In the genomic region with DNA sequence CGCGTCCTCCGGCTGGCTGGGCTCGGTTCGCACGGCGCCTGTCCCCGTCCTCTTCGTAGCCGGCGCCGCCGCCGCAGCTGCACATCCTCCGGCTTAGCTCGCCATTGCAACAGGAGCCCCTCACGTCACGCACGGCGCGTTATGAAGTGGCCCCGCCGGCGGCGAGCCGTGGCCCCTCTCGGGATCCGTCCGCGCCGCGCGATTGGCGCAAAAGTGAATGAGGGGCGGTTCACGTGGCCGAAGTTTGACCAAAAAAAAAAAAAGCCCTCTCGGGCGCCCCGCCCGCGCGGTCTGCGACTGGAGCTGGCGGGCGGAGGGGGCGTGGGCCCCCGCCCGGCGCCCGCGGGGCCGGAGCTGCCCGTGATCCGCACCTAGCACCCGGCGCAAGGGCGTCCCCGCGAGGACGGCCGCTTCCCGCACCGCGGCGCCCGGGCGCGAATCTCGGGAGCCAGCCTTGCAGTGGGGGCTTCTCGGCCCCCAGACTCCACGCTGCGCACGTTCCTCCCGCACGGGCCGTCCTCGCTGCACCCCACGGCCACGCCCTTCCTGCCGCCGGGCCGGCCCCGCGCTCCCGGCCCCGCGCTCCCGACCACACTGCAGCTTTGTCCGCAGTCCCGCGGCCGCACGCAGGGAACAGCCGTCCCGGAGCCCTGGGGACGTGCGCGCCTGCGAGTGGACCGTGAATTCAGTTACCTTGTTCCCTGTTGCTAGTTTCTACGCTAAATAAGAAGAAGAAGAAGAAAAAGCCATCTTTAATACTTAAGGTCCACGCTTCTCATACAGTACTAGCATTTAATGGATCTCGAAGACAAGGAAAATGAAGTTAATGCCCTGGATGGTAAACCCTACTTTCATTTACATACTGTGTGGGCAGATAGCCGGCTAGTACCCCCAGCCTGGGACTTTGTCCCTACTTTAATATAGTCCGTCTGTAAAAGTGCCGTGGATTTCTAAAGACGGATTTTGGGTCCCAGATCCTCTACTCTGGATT, we compare ENCODE assay signal across 1 cellular context.
TF ChIP-seq lines count a peak whose summit lies in the region.

A gene with protein sequence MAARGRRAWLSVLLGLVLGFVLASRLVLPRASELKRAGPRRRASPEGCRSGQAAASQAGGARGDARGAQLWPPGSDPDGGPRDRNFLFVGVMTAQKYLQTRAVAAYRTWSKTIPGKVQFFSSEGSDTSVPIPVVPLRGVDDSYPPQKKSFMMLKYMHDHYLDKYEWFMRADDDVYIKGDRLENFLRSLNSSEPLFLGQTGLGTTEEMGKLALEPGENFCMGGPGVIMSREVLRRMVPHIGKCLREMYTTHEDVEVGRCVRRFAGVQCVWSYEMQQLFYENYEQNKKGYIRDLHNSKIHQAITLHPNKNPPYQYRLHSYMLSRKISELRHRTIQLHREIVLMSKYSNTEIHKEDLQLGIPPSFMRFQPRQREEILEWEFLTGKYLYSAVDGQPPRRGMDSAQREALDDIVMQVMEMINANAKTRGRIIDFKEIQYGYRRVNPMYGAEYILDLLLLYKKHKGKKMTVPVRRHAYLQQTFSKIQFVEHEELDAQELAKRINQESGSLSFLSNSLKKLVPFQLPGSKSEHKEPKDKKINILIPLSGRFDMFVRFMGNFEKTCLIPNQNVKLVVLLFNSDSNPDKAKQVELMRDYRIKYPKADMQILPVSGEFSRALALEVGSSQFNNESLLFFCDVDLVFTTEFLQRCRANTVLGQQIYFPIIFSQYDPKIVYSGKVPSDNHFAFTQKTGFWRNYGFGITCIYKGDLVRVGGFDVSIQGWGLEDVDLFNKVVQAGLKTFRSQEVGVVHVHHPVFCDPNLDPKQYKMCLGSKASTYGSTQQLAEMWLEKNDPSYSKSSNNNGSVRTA (minus strand): TSS at position 219 of the 991 bp plus-strand sequence. CDS start 592 bp downstream, outside the sequence.

TF ChIP-seq in K562, 482 proteins besides CTCF, POLR2A, EP300 and RAD21 (continues in another document):
- TF ChIP-seq ZNF609 (CRISPR knock-in tag; IDR thresholded peaks at IDR 0.05; ENCODE audit: borderline replicate concordance) (no peak), FOXJ3 (CRISPR knock-in tag; IDR thresholded peaks at IDR 0.05) (no peak), HNRNPH1 (optimal IDR thresholded peaks at IDR 0.05; ENCODE audit: low read depth, low read length) (no peak), HDAC2 (IDR thresholded peaks at IDR 0.05) (no peak), TARDBP (IDR thresholded peaks at IDR 0.05) (peak; percentile 78; the same call in 1 of the 2 replicates), RNF2 (IDR thresholded peaks at IDR 0.05) (0 out of 2 replicates have a peak, but pooled peaks have one; percentile 16), ZC3H11A (IDR thresholded peaks at IDR 0.05; ENCODE audit: low read depth, low read length) (no peak), FOXJ2 (tag; IDR thresholded peaks at IDR 0.05) (no peak), ZSCAN32 (CRISPR knock-in tag; IDR thresholded peaks at IDR 0.05) (no peak), ZNF274 (IDR thresholded peaks at IDR 0.05; ENCODE audit: borderline replicate concordance, low read depth, low read length) (no peak), CBX3 (IDR thresholded peaks at IDR 0.05; ENCODE audit: borderline replicate concordance in 1 of 2, low read length in 2 of 2) (no peak), ZBTB11 (CRISPR knock-in tag; IDR thresholded peaks at IDR 0.05) (peak in 1 of 3 experiments; percentile 3; a peak in 1 of 6 replicates), ZEB2 (IDR thresholded peaks at IDR 0.05) (no peak), SIN3B (IDR thresholded peaks at IDR 0.05; ENCODE audit: low read depth) (peak; percentile 63), ZNF184 (CRISPR knock-in tag; IDR thresholded peaks at IDR 0.05) (no peak), RBM25 (IDR thresholded peaks at IDR 0.05; ENCODE audit: low read depth, low read length, severe bottlenecking) (peak; percentile 63), PHF8 (IDR thresholded peaks at IDR 0.05; ENCODE audit: borderline replicate concordance, low read length) (peak; percentile 71; the same call in 1 of the 2 replicates), ASH1L (IDR thresholded peaks at IDR 0.05; ENCODE audit: borderline replicate concordance, low read depth, partially characterized antibody) (no peak), HNRNPL (IDR thresholded peaks at IDR 0.05; ENCODE audit: low read depth, low read length) (0 out of 2 replicates have a peak, but pooled peaks have one; percentile 34), ATF6 (CRISPR knock-in tag; IDR thresholded peaks at IDR 0.05) (no peak), ARID3A (IDR thresholded peaks at IDR 0.05; ENCODE audit: borderline replicate concordance, low read depth, low read length) (no peak), DLX4 (CRISPR knock-in tag; IDR thresholded peaks at IDR 0.05) (no peak), SIRT6 (IDR thresholded peaks at IDR 0.05; ENCODE audit: low read depth, low read length) (no peak), POLR2G (IDR thresholded peaks at IDR 0.05; ENCODE audit: low read depth, low read length) (peak; percentile 90), HIVEP1 (CRISPR knock-in tag; IDR thresholded peaks at IDR 0.05) (no peak), ZKSCAN3 (CRISPR knock-in tag; IDR thresholded peaks at IDR 0.05) (no peak), CBX5 (IDR thresholded peaks at IDR 0.05; ENCODE audit: borderline replicate concordance, low read depth) (no peak), XRCC5 (IDR thresholded peaks at IDR 0.05; ENCODE audit: low read depth, low read length) (no peak), RBM17 (IDR thresholded peaks at IDR 0.05; ENCODE audit: borderline replicate concordance, low read depth, low read length) (no peak), TEAD2 (tag; IDR thresholded peaks at IDR 0.05) (no peak), USF1 (CRISPR knock-in tag; IDR thresholded peaks at IDR 0.05) (peak; percentile 71), ZNF696 (CRISPR knock-in tag; conservative IDR thresholded peaks at IDR 0.05) (no peak), FOXK2 (conservative IDR thresholded peaks at IDR 0.05 in 1 of 2, IDR thresholded peaks at IDR 0.05 in 1 of 2; ENCODE audit: low read depth in 2 of 2) (no peak)
- TF ChIP-seq, protein P1, sequence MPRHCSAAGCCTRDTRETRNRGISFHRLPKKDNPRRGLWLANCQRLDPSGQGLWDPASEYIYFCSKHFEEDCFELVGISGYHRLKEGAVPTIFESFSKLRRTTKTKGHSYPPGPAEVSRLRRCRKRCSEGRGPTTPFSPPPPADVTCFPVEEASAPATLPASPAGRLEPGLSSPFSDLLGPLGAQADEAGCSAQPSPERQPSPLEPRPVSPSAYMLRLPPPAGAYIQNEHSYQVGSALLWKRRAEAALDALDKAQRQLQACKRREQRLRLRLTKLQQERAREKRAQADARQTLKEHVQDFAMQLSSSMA (CRISPR knock-in tag; IDR thresholded peaks at IDR 0.05), result no peak
- TF ChIP-seq, protein P2, sequence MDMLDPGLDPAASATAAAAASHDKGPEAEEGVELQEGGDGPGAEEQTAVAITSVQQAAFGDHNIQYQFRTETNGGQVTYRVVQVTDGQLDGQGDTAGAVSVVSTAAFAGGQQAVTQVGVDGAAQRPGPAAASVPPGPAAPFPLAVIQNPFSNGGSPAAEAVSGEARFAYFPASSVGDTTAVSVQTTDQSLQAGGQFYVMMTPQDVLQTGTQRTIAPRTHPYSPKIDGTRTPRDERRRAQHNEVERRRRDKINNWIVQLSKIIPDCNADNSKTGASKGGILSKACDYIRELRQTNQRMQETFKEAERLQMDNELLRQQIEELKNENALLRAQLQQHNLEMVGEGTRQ (CRISPR knock-in tag; IDR thresholded peaks at IDR 0.05), result peak; percentile 67
